ENCODE assay signal across 25 cellular contexts in genomic region chr11:30120045-30120589, GRCh38.
"Had no signal": no experiment of that assay in that cellular context is flagged by ENCODE, and none has a peak within 500 bp of the region (broad histone marks: within the 10 kb centered on the region; RNA-seq: fewer than 3 reads in every experiment).

No MANE protein-coding gene starts in this region.

- H3K4me1 Mint-ChIP-seq: mesothelial cell of epicardium; naive thymus-derived CD4-positive, alpha-beta T cell; nephron; neural progenitor cell; stimulated activated naive CD8-positive, alpha-beta T cell treated with anti-CD3 and anti-CD28 coated beads, Interleukin-15, amount 100 ng/mL, for 72 hours had no signal

- ATAC-seq: effector memory CD8-positive, alpha-beta T cell; heart right ventricle; left cardiac atrium; left lung; mucosa of descending colon; naive thymus-derived CD4-positive, alpha-beta T cell; sciatic nerve; stimulated activated naive CD8-positive, alpha-beta T cell treated with anti-CD3 and anti-CD28 coated beads, Interleukin-15, amount 100 ng/mL, for 72 hours had no signal

- H3K4me3 Mint-ChIP-seq: dendritic cell treated with granulocyte-macrophage colony-stimulating factor and Interleukin-4, amounts not matched to agents 40 ng/mL and 50 ng/mL, for 4 days; effector memory CD8-positive, alpha-beta T cell; mesothelial cell of epicardium; naive thymus-derived CD4-positive, alpha-beta T cell; nephron; neural progenitor cell; stimulated activated naive CD8-positive, alpha-beta T cell treated with anti-CD3 and anti-CD28 coated beads, Interleukin-15, amount 100 ng/mL, for 72 hours had no signal

- H3K36me3 Mint-ChIP-seq: mesothelial cell of epicardium; naive thymus-derived CD4-positive, alpha-beta T cell; neural progenitor cell had no signal

- H3K9me3 Mint-ChIP-seq: dendritic cell treated with granulocyte-macrophage colony-stimulating factor and Interleukin-4, amounts not matched to agents 40 ng/mL and 50 ng/mL, for 4 days; effector memory CD8-positive, alpha-beta T cell; mesothelial cell of epicardium; nephron; neural progenitor cell; stimulated activated naive CD8-positive, alpha-beta T cell treated with anti-CD3 and anti-CD28 coated beads, Interleukin-15, amount 100 ng/mL, for 72 hours had no signal

- DNase-seq: effector memory CD8-positive, alpha-beta T cell; erythroblast; esophagus squamous epithelium; foreskin melanocyte; glutamatergic neuron; heart right ventricle; hippocampal formation; left cardiac atrium; left lung; mesenchymal stem cell; mucosa of descending colon; naive thymus-derived CD4-positive, alpha-beta T cell; stimulated activated CD4-positive, alpha-beta T cell treated with anti-CD3 and anti-CD28 coated beads, Interleukin-12 subunit alpha, Interleukin-12 subunit beta, amount 100 ng/mL, for 4 hours; stimulated activated CD4-positive, alpha-beta T cell treated with anti-CD3 and anti-CD28 coated beads, Interleukin-1b, Interleukin-23, amount 100 ng/mL, for 48 hours; stimulated activated CD4-positive, alpha-beta T cell treated with anti-CD3 and anti-CD28 coated beads, Interleukin-4, amount 100 ng/mL, for 1 hour; stimulated activated CD8-positive, alpha-beta memory T cell treated with anti-CD3 and anti-CD28 coated beads, Interleukin-4, amount 100 ng/mL, for 48 hours; stimulated activated naive CD4-positive, alpha-beta T cell; stimulated activated naive CD8-positive, alpha-beta T cell treated with anti-CD3 and anti-CD28 coated beads, Interleukin-15, amount 100 ng/mL, for 72 hours; transverse colon had no signal

- H3K27me3 Mint-ChIP-seq: dendritic cell treated with granulocyte-macrophage colony-stimulating factor and Interleukin-4, amounts not matched to agents 40 ng/mL and 50 ng/mL, for 4 days; stimulated activated naive CD8-positive, alpha-beta T cell treated with anti-CD3 and anti-CD28 coated beads, Interleukin-15, amount 100 ng/mL, for 72 hours had no signal

- H3K27ac Mint-ChIP-seq: dendritic cell treated with granulocyte-macrophage colony-stimulating factor and Interleukin-4, amounts not matched to agents 40 ng/mL and 50 ng/mL, for 4 days; effector memory CD8-positive, alpha-beta T cell; mesothelial cell of epicardium; naive thymus-derived CD4-positive, alpha-beta T cell; nephron; neural progenitor cell; progenitor cell of endocrine pancreas; stimulated activated naive CD8-positive, alpha-beta T cell treated with anti-CD3 and anti-CD28 coated beads, Interleukin-15, amount 100 ng/mL, for 72 hours had no signal
